ENCODE assay signal across 6 cellular contexts in genomic region chr14:84446250-84446649, GRCh38.
"Had no signal": no experiment of that assay in that cellular context is flagged by ENCODE, and none has a peak within 500 bp of the region (broad histone marks: within the 10 kb centered on the region; RNA-seq: fewer than 3 reads in every experiment).

No MANE protein-coding gene starts in this region.

- H3K36me3 Mint-ChIP-seq: IgD-negative memory B cell had no signal

- H3K27ac Mint-ChIP-seq: IgD-negative memory B cell had no signal

- H3K4me1 Mint-ChIP-seq: IgD-negative memory B cell had no signal

- DNase-seq: IMR-90, KBM-7, KG1 had no signal

- H3K27me3 Mint-ChIP-seq: IgD-negative memory B cell had no signal

- H3K27ac ChIP-seq: HL-60 had no signal

- H3K4me3 ChIP-seq: K562 had no signal

- H3K4me3 Mint-ChIP-seq: IgD-negative memory B cell had no signal
